In genomic region chr16:76190059-76190458, GRCh38 we compare ENCODE assay signal across 4 cellular contexts.
TF ChIP-seq lines count a peak whose summit lies in the region.

No MANE protein-coding gene starts in this region.

TF ChIP-seq in A549, 52 proteins besides CTCF, POLR2A, EP300 and RAD21:
- no peak for TF ChIP-seq TFCP2L1 (CRISPR knock-in tag; IDR thresholded peaks at IDR 0.05)
- peak; percentile 78 for TF ChIP-seq MAFK (IDR thresholded peaks at IDR 0.05; ENCODE audit: partially characterized antibody)

TF ChIP-seq in IMR-90, 13 proteins besides CTCF, POLR2A, EP300 and RAD21:
- TF ChIP-seq MAFK (IDR thresholded peaks at IDR 0.05; ENCODE audit: low read depth, low read length) (peak; percentile 93), MAZ (IDR thresholded peaks at IDR 0.05; ENCODE audit: borderline replicate concordance, low read depth, low read length) (no peak), MXI1 (IDR thresholded peaks at IDR 0.05; ENCODE audit: borderline replicate concordance, low read depth, low read length) (no peak)

TF ChIP-seq in H1, 55 proteins besides CTCF, POLR2A, EP300 and RAD21:
- TF ChIP-seq CHD1 (IDR thresholded peaks at IDR 0.05; ENCODE audit: low read depth, low read length), result no peak
- TF ChIP-seq MAFK (IDR thresholded peaks at IDR 0.05; ENCODE audit: low read depth, low read length), result peak; percentile 80

TF ChIP-seq in SK-N-SH, 30 proteins besides CTCF, POLR2A, EP300 and RAD21:
- TF ChIP-seq SIN3A (IDR thresholded peaks at IDR 0.05; ENCODE audit: borderline replicate concordance, low read depth, low read length) (no peak), YY1 (IDR thresholded peaks at IDR 0.05; ENCODE audit: low read depth) (no peak), IRF3 (IDR thresholded peaks at IDR 0.05; ENCODE audit: low read depth, low read length) (no peak), MAX (IDR thresholded peaks at IDR 0.05; ENCODE audit: low read depth) (no peak), RXRA (IDR thresholded peaks at IDR 0.05; ENCODE audit: borderline replicate concordance, low read depth) (no peak), TCF12 (IDR thresholded peaks at IDR 0.05) (no peak), RCOR1 (IDR thresholded peaks at IDR 0.05; ENCODE audit: low read length) (no peak), REST (IDR thresholded peaks at IDR 0.05; ENCODE audit: low read depth, low read length) (no peak), USF2 (IDR thresholded peaks at IDR 0.05; ENCODE audit: borderline replicate concordance, low read depth, low read length) (no peak), GABPA (IDR thresholded peaks at IDR 0.05; ENCODE audit: low read depth) (no peak), GATA2 (CRISPR knock-in tag; IDR thresholded peaks at IDR 0.05) (no peak)
